In the genomic region with DNA sequence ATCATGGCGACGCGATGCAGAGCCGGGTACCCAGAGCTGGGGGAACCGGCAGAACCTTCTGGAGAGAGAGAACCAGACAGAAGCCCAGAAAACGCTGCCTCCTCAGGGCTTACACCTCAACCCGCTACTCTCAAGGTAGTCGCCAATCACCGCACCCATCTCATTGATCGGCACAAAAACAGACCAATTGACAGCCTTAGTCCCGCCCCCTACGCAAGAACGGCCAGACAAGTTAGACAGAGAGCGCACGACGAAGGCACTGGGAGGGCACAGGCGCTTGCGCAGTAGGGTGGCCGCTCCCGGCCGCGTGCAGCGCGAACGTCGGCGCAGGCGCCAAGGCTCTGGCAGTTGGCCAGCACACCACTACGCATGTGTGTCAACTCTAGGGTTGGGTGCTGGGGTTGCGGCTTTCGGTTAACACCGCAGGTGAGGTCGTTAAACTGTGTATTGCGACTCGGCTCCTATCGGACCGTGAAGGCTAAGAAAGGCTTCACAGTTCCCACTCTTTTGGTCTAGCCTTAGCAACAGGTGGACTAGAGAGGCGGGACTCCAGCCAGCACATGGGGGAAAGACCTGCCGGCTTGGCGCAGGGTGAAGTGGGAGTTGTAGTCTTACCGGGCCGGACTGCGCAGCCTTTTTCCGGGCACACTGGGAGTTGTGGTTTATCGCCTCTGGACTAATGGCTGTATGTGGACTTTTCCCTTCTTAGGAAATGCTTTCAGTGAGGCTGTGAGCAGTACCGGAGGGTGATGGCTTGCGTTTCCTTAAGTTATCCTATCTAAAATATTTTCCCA, we compare ENCODE assay signal across 1 cellular context.
TF ChIP-seq lines count a peak whose summit lies in the region.

A gene (minus strand): TSS at position 113 of the 794 bp plus-strand sequence. CDS start 108 bp downstream, at position 5.
A gene (plus strand): TSS at position 347 of the 794 bp plus-strand sequence. CDS start 1,232 bp downstream, outside the sequence.

TF ChIP-seq in HepG2, 621 proteins besides CTCF, POLR2A, EP300 and RAD21 (continued from another document and continues in another):
- TF ChIP-seq, protein P1, sequence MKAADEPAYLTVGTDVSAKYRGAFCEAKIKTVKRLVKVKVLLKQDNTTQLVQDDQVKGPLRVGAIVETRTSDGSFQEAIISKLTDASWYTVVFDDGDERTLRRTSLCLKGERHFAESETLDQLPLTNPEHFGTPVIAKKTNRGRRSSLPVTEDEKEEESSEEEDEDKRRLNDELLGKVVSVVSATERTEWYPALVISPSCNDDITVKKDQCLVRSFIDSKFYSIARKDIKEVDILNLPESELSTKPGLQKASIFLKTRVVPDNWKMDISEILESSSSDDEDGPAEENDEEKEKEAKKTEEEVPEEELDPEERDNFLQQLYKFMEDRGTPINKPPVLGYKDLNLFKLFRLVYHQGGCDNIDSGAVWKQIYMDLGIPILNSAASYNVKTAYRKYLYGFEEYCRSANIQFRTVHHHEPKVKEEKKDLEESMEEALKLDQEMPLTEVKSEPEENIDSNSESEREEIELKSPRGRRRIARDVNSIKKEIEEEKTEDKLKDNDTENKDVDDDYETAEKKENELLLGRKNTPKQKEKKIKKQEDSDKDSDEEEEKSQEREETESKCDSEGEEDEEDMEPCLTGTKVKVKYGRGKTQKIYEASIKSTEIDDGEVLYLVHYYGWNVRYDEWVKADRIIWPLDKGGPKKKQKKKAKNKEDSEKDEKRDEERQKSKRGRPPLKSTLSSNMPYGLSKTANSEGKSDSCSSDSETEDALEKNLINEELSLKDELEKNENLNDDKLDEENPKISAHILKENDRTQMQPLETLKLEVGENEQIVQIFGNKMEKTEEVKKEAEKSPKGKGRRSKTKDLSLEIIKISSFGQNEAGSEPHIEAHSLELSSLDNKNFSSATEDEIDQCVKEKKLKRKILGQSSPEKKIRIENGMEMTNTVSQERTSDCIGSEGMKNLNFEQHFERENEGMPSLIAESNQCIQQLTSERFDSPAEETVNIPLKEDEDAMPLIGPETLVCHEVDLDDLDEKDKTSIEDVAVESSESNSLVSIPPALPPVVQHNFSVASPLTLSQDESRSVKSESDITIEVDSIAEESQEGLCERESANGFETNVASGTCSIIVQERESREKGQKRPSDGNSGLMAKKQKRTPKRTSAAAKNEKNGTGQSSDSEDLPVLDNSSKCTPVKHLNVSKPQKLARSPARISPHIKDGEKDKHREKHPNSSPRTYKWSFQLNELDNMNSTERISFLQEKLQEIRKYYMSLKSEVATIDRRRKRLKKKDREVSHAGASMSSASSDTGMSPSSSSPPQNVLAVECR (CRISPR knock-in tag; IDR thresholded peaks at IDR 0.05; ENCODE audit: borderline replicate concordance), result no peak; the same call in none of the 2 replicates
- TF ChIP-seq EHMT2 (IDR thresholded peaks at IDR 0.05; ENCODE audit: borderline replicate concordance, low read depth, low read length) (no peak), SUZ12 (IDR thresholded peaks at IDR 0.05; ENCODE audit: low read depth, low read length) (peak; percentile 75), HOXA3 (CRISPR knock-in tag; IDR thresholded peaks at IDR 0.05) (peak; percentile 58), SATB2 (CRISPR knock-in tag; IDR thresholded peaks at IDR 0.05) (no peak), ZNF530 (CRISPR knock-in tag; IDR thresholded peaks at IDR 0.05; ENCODE audit: low read depth) (no peak), ZNF766 (CRISPR knock-in tag; IDR thresholded peaks at IDR 0.05; ENCODE audit: borderline replicate concordance) (no peak), ZNF451 (CRISPR knock-in tag; IDR thresholded peaks at IDR 0.05) (no peak; the same call in 1 of the 2 replicates), ATF1 (CRISPR knock-in tag; IDR thresholded peaks at IDR 0.05) (peak; percentile 86), RARG (CRISPR knock-in tag; IDR thresholded peaks at IDR 0.05; ENCODE audit: low read depth) (no peak), ZNF790 (CRISPR knock-in tag; IDR thresholded peaks at IDR 0.05; ENCODE audit: borderline replicate concordance) (peak; percentile 79; the same call in 1 of the 2 replicates), U2AF1 (optimal IDR thresholded peaks at IDR 0.05; ENCODE audit: low read depth, low read length) (no peak), ZFP82 (CRISPR knock-in tag; IDR thresholded peaks at IDR 0.05; ENCODE audit: borderline replicate concordance) (no peak), CBX1 (IDR thresholded peaks at IDR 0.05; ENCODE audit: low read depth) (no peak), AHR (CRISPR knock-in tag; IDR thresholded peaks at IDR 0.05) (0 out of 2 replicates have a peak, but pooled peaks have one; percentile 45), TARDBP (CRISPR knock-in tag; IDR thresholded peaks at IDR 0.05) (peak; percentile 65; the same call in 1 of the 2 replicates), ZNF782 (CRISPR knock-in tag; IDR thresholded peaks at IDR 0.05; ENCODE audit: borderline replicate concordance) (no peak)
- TF ChIP-seq, protein P2, sequence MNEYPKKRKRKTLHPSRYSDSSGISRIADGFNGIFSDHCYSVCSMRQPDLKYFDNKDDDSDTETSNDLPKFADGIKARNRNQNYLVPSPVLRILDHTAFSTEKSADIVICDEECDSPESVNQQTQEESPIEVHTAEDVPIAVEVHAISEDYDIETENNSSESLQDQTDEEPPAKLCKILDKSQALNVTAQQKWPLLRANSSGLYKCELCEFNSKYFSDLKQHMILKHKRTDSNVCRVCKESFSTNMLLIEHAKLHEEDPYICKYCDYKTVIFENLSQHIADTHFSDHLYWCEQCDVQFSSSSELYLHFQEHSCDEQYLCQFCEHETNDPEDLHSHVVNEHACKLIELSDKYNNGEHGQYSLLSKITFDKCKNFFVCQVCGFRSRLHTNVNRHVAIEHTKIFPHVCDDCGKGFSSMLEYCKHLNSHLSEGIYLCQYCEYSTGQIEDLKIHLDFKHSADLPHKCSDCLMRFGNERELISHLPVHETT (CRISPR knock-in tag; conservative IDR thresholded peaks at IDR 0.05), result peak; percentile 80
- TF ChIP-seq, protein P3, sequence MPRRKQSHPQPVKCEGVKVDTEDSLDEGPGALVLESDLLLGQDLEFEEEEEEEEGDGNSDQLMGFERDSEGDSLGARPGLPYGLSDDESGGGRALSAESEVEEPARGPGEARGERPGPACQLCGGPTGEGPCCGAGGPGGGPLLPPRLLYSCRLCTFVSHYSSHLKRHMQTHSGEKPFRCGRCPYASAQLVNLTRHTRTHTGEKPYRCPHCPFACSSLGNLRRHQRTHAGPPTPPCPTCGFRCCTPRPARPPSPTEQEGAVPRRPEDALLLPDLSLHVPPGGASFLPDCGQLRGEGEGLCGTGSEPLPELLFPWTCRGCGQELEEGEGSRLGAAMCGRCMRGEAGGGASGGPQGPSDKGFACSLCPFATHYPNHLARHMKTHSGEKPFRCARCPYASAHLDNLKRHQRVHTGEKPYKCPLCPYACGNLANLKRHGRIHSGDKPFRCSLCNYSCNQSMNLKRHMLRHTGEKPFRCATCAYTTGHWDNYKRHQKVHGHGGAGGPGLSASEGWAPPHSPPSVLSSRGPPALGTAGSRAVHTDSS (CRISPR knock-in tag; conservative IDR thresholded peaks at IDR 0.05), result no peak
- TF ChIP-seq, protein P4, sequence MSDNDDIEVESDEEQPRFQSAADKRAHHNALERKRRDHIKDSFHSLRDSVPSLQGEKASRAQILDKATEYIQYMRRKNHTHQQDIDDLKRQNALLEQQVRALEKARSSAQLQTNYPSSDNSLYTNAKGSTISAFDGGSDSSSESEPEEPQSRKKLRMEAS (IDR thresholded peaks at IDR 0.05), result peak; percentile 95
- TF ChIP-seq, protein P5, sequence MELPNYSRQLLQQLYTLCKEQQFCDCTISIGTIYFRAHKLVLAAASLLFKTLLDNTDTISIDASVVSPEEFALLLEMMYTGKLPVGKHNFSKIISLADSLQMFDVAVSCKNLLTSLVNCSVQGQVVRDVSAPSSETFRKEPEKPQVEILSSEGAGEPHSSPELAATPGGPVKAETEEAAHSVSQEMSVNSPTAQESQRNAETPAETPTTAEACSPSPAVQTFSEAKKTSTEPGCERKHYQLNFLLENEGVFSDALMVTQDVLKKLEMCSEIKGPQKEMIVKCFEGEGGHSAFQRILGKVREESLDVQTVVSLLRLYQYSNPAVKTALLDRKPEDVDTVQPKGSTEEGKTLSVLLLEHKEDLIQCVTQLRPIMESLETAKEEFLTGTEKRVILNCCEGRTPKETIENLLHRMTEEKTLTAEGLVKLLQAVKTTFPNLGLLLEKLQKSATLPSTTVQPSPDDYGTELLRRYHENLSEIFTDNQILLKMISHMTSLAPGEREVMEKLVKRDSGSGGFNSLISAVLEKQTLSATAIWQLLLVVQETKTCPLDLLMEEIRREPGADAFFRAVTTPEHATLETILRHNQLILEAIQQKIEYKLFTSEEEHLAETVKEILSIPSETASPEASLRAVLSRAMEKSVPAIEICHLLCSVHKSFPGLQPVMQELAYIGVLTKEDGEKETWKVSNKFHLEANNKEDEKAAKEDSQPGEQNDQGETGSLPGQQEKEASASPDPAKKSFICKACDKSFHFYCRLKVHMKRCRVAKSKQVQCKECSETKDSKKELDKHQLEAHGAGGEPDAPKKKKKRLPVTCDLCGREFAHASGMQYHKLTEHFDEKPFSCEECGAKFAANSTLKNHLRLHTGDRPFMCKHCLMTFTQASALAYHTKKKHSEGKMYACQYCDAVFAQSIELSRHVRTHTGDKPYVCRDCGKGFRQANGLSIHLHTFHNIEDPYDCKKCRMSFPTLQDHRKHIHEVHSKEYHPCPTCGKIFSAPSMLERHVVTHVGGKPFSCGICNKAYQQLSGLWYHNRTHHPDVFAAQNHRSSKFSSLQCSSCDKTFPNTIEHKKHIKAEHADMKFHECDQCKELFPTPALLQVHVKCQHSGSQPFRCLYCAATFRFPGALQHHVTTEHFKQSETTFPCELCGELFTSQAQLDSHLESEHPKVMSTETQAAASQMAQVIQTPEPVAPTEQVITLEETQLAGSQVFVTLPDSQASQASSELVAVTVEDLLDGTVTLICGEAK (IDR thresholded peaks at IDR 0.05), result no peak
- TF ChIP-seq, protein P5 (CRISPR knock-in tag; IDR thresholded peaks at IDR 0.05), result peak; percentile 64; the same call in 1 of the 2 replicates
- TF ChIP-seq, protein P6, sequence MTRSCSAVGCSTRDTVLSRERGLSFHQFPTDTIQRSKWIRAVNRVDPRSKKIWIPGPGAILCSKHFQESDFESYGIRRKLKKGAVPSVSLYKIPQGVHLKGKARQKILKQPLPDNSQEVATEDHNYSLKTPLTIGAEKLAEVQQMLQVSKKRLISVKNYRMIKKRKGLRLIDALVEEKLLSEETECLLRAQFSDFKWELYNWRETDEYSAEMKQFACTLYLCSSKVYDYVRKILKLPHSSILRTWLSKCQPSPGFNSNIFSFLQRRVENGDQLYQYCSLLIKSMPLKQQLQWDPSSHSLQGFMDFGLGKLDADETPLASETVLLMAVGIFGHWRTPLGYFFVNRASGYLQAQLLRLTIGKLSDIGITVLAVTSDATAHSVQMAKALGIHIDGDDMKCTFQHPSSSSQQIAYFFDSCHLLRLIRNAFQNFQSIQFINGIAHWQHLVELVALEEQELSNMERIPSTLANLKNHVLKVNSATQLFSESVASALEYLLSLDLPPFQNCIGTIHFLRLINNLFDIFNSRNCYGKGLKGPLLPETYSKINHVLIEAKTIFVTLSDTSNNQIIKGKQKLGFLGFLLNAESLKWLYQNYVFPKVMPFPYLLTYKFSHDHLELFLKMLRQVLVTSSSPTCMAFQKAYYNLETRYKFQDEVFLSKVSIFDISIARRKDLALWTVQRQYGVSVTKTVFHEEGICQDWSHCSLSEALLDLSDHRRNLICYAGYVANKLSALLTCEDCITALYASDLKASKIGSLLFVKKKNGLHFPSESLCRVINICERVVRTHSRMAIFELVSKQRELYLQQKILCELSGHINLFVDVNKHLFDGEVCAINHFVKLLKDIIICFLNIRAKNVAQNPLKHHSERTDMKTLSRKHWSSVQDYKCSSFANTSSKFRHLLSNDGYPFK (CRISPR knock-in tag; IDR thresholded peaks at IDR 0.05; ENCODE audit: borderline replicate concordance), result peak; percentile 72
- TF ChIP-seq, protein P7, sequence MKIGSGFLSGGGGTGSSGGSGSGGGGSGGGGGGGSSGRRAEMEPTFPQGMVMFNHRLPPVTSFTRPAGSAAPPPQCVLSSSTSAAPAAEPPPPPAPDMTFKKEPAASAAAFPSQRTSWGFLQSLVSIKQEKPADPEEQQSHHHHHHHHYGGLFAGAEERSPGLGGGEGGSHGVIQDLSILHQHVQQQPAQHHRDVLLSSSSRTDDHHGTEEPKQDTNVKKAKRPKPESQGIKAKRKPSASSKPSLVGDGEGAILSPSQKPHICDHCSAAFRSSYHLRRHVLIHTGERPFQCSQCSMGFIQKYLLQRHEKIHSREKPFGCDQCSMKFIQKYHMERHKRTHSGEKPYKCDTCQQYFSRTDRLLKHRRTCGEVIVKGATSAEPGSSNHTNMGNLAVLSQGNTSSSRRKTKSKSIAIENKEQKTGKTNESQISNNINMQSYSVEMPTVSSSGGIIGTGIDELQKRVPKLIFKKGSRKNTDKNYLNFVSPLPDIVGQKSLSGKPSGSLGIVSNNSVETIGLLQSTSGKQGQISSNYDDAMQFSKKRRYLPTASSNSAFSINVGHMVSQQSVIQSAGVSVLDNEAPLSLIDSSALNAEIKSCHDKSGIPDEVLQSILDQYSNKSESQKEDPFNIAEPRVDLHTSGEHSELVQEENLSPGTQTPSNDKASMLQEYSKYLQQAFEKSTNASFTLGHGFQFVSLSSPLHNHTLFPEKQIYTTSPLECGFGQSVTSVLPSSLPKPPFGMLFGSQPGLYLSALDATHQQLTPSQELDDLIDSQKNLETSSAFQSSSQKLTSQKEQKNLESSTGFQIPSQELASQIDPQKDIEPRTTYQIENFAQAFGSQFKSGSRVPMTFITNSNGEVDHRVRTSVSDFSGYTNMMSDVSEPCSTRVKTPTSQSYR (CRISPR knock-in tag; IDR thresholded peaks at IDR 0.05; ENCODE audit: borderline replicate concordance), result no peak
